Comparison of ENCODE assay signal across 8 cellular contexts in genomic region chr11:44564198-44564597, GRCh38. TPM values are rescaled to one million over a fixed set of nuclear protein-coding genes. Genes with fewer than 3 reads are reported as not detected.
DNase-seq lines count a peak whose midpoint lies in the region; ATAC-seq lines count a peak whose summit lies in the region.

No MANE protein-coding gene starts in this region.

- no peaks in the 10 kb centered on the region for H3K27me3 ChIP-seq in HAP-1 (ENCODE audit: low read depth)

- H3K4me1 ChIP-seq in urinary bladder (ENCODE audit: insufficient read depth), result no peaks in the 10 kb centered on the region
- peaks cover 10% of the 10 kb centered on the region for H3K4me1 ChIP-seq in HAP-1

- peak overlapping the region; percentile 84 for H3K4me3 Mint-ChIP-seq in activated naive CD4-positive, alpha-beta T cell treated with anti-CD3 and anti-CD28 coated beads, Interleukin-2, amount 10 ng/mL, durations not matched to agents 7 days and 5 days

- H3K9me3 Mint-ChIP-seq in activated naive CD4-positive, alpha-beta T cell treated with anti-CD3 and anti-CD28 coated beads, Interleukin-2, amount 10 ng/mL, durations not matched to agents 7 days and 5 days, result no peaks in the 10 kb centered on the region
- H3K9me3 Mint-ChIP-seq in activated naive CD4-positive, alpha-beta T cell treated with anti-CD3 and anti-CD28 coated beads, Interleukin-2, amount 50 U/mL, for 72 hours, result no peaks in the 10 kb centered on the region

- H3K36me3 ChIP-seq in urinary bladder (ENCODE audit: insufficient read depth) (no peaks in the 10 kb centered on the region), HAP-1 (replicated peaks) (no peaks in the 10 kb centered on the region)

- H3K4me3 ChIP-seq in urinary bladder (ENCODE audit: low read depth, low read length), result no peak overlapping the region
- no peak overlapping the region for H3K4me3 ChIP-seq in HAP-1

- no peak for DNase-seq in activated naive CD4-positive, alpha-beta T cell treated with anti-CD3 and anti-CD28 coated beads, Interleukin-2, amount 10 ng/mL, durations not matched to agents 7 days and 5 days
- no peak for DNase-seq in activated naive CD4-positive, alpha-beta T cell treated with anti-CD3 and anti-CD28 coated beads, Interleukin-2, amount 50 U/mL, for 16 hours
- DNase-seq in activated naive CD4-positive, alpha-beta T cell treated with anti-CD3 and anti-CD28 coated beads, Interleukin-2, amount 50 U/mL, for 72 hours (ENCODE audit: low spot score in 2 of 2), result no peak
- DNase-seq in left lobe of liver (ENCODE audit: low spot score) (peak; percentile 65), HAP-1 (ENCODE audit: low spot score in 2 of 2) (no peak)

- peaks cover 74% of the 10 kb centered on the region for H3K4me1 Mint-ChIP-seq in activated naive CD4-positive, alpha-beta T cell treated with anti-CD3 and anti-CD28 coated beads, Interleukin-2, amount 10 ng/mL, durations not matched to agents 7 days and 5 days

- H3K27me3 Mint-ChIP-seq in activated naive CD4-positive, alpha-beta T cell treated with anti-CD3 and anti-CD28 coated beads, Interleukin-2, amount 10 ng/mL, durations not matched to agents 7 days and 5 days, result no peaks in the 10 kb centered on the region

- H3K9me3 ChIP-seq in HAP-1, result no peaks in the 10 kb centered on the region

- H3K36me3 Mint-ChIP-seq in activated naive CD4-positive, alpha-beta T cell treated with anti-CD3 and anti-CD28 coated beads, Interleukin-2, amount 10 ng/mL, durations not matched to agents 7 days and 5 days, result peaks cover 13% of the 10 kb centered on the region
- H3K36me3 Mint-ChIP-seq in activated naive CD4-positive, alpha-beta T cell treated with anti-CD3 and anti-CD28 coated beads, Interleukin-2, amount 50 U/mL, for 72 hours, result peaks cover 23 to 27% of the 10 kb centered on the region in 2 donors

- no peak overlapping the region for H3K27ac Mint-ChIP-seq in activated naive CD4-positive, alpha-beta T cell treated with anti-CD3 and anti-CD28 coated beads, Interleukin-2, amount 10 ng/mL, durations not matched to agents 7 days and 5 days
- peak overlapping the region; percentile 72 to 93 for H3K27ac Mint-ChIP-seq in activated naive CD4-positive, alpha-beta T cell treated with anti-CD3 and anti-CD28 coated beads, Interleukin-2, amount 50 U/mL, for 72 hours

- H3K27ac ChIP-seq in urinary bladder (ENCODE audit: low read depth), result peak overlapping the region; percentile 97

- in situ Hi-C loops in HAP-1 (cut with MboI; ENCODE audit: low sequenced_read_pairs), result no loop called here

- CTCF ChIA-PET in activated naive CD4-positive, alpha-beta T cell treated with anti-CD3 and anti-CD28 coated beads, Interleukin-2, amount 10 ng/mL, durations not matched to agents 7 days and 5 days (lab: Charles Lee), result interaction anchor here (1.5 to 21.5 kb wide), 4 partner anchors 10 to 50 kb away, joined by 4 to 403 read pairs (median 6); no protein-coding TSS in a partner anchor

- WGBS in urinary bladder, result 53% methylated on average over 8 of the region's 8 CpGs

- ATAC-seq in activated naive CD4-positive, alpha-beta T cell treated with anti-CD3 and anti-CD28 coated beads, Interleukin-2, amount 50 U/mL, for 72 hours, result no peak
- peak; percentile 4 for ATAC-seq in left lobe of liver
- ATAC-seq in HG02870 (IDR thresholded peaks at IDR 0.05; ENCODE audit: unreplicated experiment), result no peak
- no peak for ATAC-seq in GM18873 (IDR thresholded peaks at IDR 0.05; ENCODE audit: low FRiP score, unreplicated experiment)

RNA-seq across cellular contexts. Expression of gene CD82, which starts 1.3 kb away (rescaled TPM):
- total RNA-seq in activated naive CD4-positive, alpha-beta T cell treated with anti-CD3 and anti-CD28 coated beads, Interleukin-2, amount 50 U/mL, for 72 hours, result 100 to 1,000 TPM; 270 to 324 TPM
- 60.6 TPM for total RNA-seq in left lobe of liver
- total RNA-seq in urinary bladder, result 13.1 TPM
- polyA plus RNA-seq in urinary bladder, result 37.4 TPM
